8 cellular contexts compared by ENCODE assay signal in genomic region chr17:82238562-82239201, GRCh38. TPM values are rescaled to one million over a fixed set of nuclear protein-coding genes. Genes with fewer than 3 reads are reported as not detected.
A peak's percentile ranks its signal among the peaks of the same experiment; 100 is the strongest.
DNase-seq lines count a peak whose midpoint lies in the region; ATAC-seq and TF ChIP-seq lines count a peak whose summit lies in the region.

No MANE protein-coding gene starts in this region.

- intact Hi-C loops in dendritic cell treated with granulocyte-macrophage colony-stimulating factor and Interleukin-4, amounts not matched to agents 40 ng/mL and 50 ng/mL, for 4 days (cut with micrococcal nuclease) = loop anchor here (5.0 to 10.0 kb wide), 2 partner anchors 56 to 84 kb away; no protein-coding TSS in a partner anchor

- peak overlapping the region; percentile 89 for H3K27ac Mint-ChIP-seq in activated CD4-positive, alpha-beta T cell treated with anti-CD3 and anti-CD28 coated beads, Interleukin-2, amount 10 ng/mL, durations not matched to agents 7 days and 5 days
- H3K27ac Mint-ChIP-seq in dendritic cell treated with granulocyte-macrophage colony-stimulating factor and Interleukin-4, amounts not matched to agents 40 ng/mL and 50 ng/mL, for 4 days = peak overlapping the region; percentile 65
- peak overlapping the region in 1 of 2 donors; percentile 3 for H3K27ac Mint-ChIP-seq in stimulated activated naive CD8-positive, alpha-beta T cell treated with anti-CD3 and anti-CD28 coated beads, Interleukin-15, amount 100 ng/mL, for 72 hours

- peak overlapping the region; percentile 99 for H3K4me2 ChIP-seq in BLaER1
- peak overlapping the region; percentile 96 for H3K4me2 ChIP-seq in KMS-11

- H3K36me3 Mint-ChIP-seq in activated CD4-positive, alpha-beta T cell treated with anti-CD3 and anti-CD28 coated beads, Interleukin-2, amount 10 ng/mL, durations not matched to agents 7 days and 5 days (ENCODE audit: low read depth) = peaks cover 18% of the 10 kb centered on the region
- peaks cover 99% of the 10 kb centered on the region for H3K36me3 Mint-ChIP-seq in dendritic cell treated with granulocyte-macrophage colony-stimulating factor and Interleukin-4, amounts not matched to agents 40 ng/mL and 50 ng/mL, for 4 days (ENCODE audit: low read depth)

- H3K27me3 Mint-ChIP-seq in activated CD4-positive, alpha-beta T cell treated with anti-CD3 and anti-CD28 coated beads, Interleukin-2, amount 10 ng/mL, durations not matched to agents 7 days and 5 days = no peaks in the 10 kb centered on the region
- H3K27me3 Mint-ChIP-seq in dendritic cell treated with granulocyte-macrophage colony-stimulating factor and Interleukin-4, amounts not matched to agents 40 ng/mL and 50 ng/mL, for 4 days = no peaks in the 10 kb centered on the region
- no peaks in the 10 kb centered on the region for H3K27me3 Mint-ChIP-seq in stimulated activated naive CD8-positive, alpha-beta T cell treated with anti-CD3 and anti-CD28 coated beads, Interleukin-15, amount 100 ng/mL, for 72 hours

- H3K4me1 Mint-ChIP-seq in activated CD4-positive, alpha-beta T cell treated with anti-CD3 and anti-CD28 coated beads, Interleukin-2, amount 10 ng/mL, durations not matched to agents 7 days and 5 days = peaks cover 59% of the 10 kb centered on the region
- peaks cover 100% of the 10 kb centered on the region for H3K4me1 Mint-ChIP-seq in dendritic cell treated with granulocyte-macrophage colony-stimulating factor and Interleukin-4, amounts not matched to agents 40 ng/mL and 50 ng/mL, for 4 days (ENCODE audit: low read depth)
- peaks cover 91% of the 10 kb centered on the region for H3K4me1 Mint-ChIP-seq in stimulated activated naive CD8-positive, alpha-beta T cell treated with anti-CD3 and anti-CD28 coated beads, Interleukin-15, amount 100 ng/mL, for 72 hours

- peaks cover 100% of the 10 kb centered on the region for H4K20me1 ChIP-seq in BLaER1
- no peaks in the 10 kb centered on the region for H4K20me1 ChIP-seq in KMS-11 (ENCODE audit: insufficient read depth)

- DNase-seq in activated CD4-positive, alpha-beta T cell treated with anti-CD3 and anti-CD28 coated beads, Interleukin-2, amount 10 ng/mL, durations not matched to agents 7 days and 5 days = peak; percentile 87
- peak; percentile 50 to 74 for DNase-seq in stimulated activated naive CD8-positive, alpha-beta T cell treated with anti-CD3 and anti-CD28 coated beads, Interleukin-15, amount 100 ng/mL, for 72 hours
- DNase-seq in GDM1 (lab: John Stamatoyannopoulos, UW) = no peak

- H3K27ac ChIP-seq in BLaER1 (peak overlapping the region; percentile 75), KMS-11 (peak overlapping the region; percentile 47), muscle layer of colon (ENCODE audit: low read depth, low read length) (peak overlapping the region; percentile 87)

- H3K4me3 ChIP-seq in BLaER1 (peak overlapping the region; percentile 47), KMS-11 (IDR thresholded peaks at IDR 0.05; ENCODE audit: insufficient read depth, low read depth, low read length) (no peak overlapping the region), muscle layer of colon (ENCODE audit: low read depth in 1 of 2, low read length in 2 of 2) (peak overlapping the region in 1 of 2 donors; percentile 27)

- CTCF ChIA-PET in activated CD4-positive, alpha-beta T cell treated with anti-CD3 and anti-CD28 coated beads, Interleukin-2, amount 10 ng/mL, durations not matched to agents 7 days and 5 days (lab: Charles Lee) = interaction anchor here (0.9 to 2.4 kb wide), 5 partner anchors 10 to 209 kb away, joined by 3 to 13 read pairs (median 4); partner anchors contain the start of genes CD7 and SLC16A3

- H3K4me3 Mint-ChIP-seq in activated CD4-positive, alpha-beta T cell treated with anti-CD3 and anti-CD28 coated beads, Interleukin-2, amount 10 ng/mL, durations not matched to agents 7 days and 5 days = peak overlapping the region; percentile 66
- H3K4me3 Mint-ChIP-seq in dendritic cell treated with granulocyte-macrophage colony-stimulating factor and Interleukin-4, amounts not matched to agents 40 ng/mL and 50 ng/mL, for 4 days = peak overlapping the region; percentile 52
- peak overlapping the region; percentile 53 to 75 for H3K4me3 Mint-ChIP-seq in stimulated activated naive CD8-positive, alpha-beta T cell treated with anti-CD3 and anti-CD28 coated beads, Interleukin-15, amount 100 ng/mL, for 72 hours

- peaks cover 60% of the 10 kb centered on the region for H3K36me3 ChIP-seq in BLaER1
- H3K36me3 ChIP-seq in KMS-11 (ENCODE audit: insufficient read depth) = no peaks in the 10 kb centered on the region
- H3K36me3 ChIP-seq in muscle layer of colon (ENCODE audit: insufficient read depth, low read length) = peaks cover 14% of the 10 kb centered on the region

- peak; percentile 57 for ATAC-seq in stimulated activated naive CD8-positive, alpha-beta T cell treated with anti-CD3 and anti-CD28 coated beads, Interleukin-15, amount 100 ng/mL, for 72 hours
- ATAC-seq in HG03521 (IDR thresholded peaks at IDR 0.05; ENCODE audit: unreplicated experiment) = no peak

- H3K9me3 ChIP-seq in BLaER1 (no peaks in the 10 kb centered on the region), muscle layer of colon (ENCODE audit: low read length) (no peaks in the 10 kb centered on the region)

- H3K4me1 ChIP-seq in BLaER1 (peaks cover 98% of the 10 kb centered on the region), KMS-11 (ENCODE audit: low read depth, poor library complexity, severe bottlenecking) (peaks cover 36% of the 10 kb centered on the region), muscle layer of colon (ENCODE audit: insufficient read depth, low read length) (peaks cover 75% of the 10 kb centered on the region)

- H3K9ac ChIP-seq in BLaER1 (peak overlapping the region; percentile 56), KMS-11 (peak overlapping the region; percentile 40; the same call in 1 of the 2 replicates), muscle layer of colon (ENCODE audit: low read length) (no peak overlapping the region)

- no peak for TF ChIP-seq CTCF in KMS-11 (conservative IDR thresholded peaks at IDR 0.05; ENCODE audit: low read depth, low read length)

- no peaks in the 10 kb centered on the region for H3K9me3 Mint-ChIP-seq in activated CD4-positive, alpha-beta T cell treated with anti-CD3 and anti-CD28 coated beads, Interleukin-2, amount 10 ng/mL, durations not matched to agents 7 days and 5 days
- no peaks in the 10 kb centered on the region for H3K9me3 Mint-ChIP-seq in dendritic cell treated with granulocyte-macrophage colony-stimulating factor and Interleukin-4, amounts not matched to agents 40 ng/mL and 50 ng/mL, for 4 days
- no peaks in the 10 kb centered on the region for H3K9me3 Mint-ChIP-seq in stimulated activated naive CD8-positive, alpha-beta T cell treated with anti-CD3 and anti-CD28 coated beads, Interleukin-15, amount 100 ng/mL, for 72 hours

- H2AFZ ChIP-seq in KMS-11 (ENCODE audit: low read depth) = peak overlapping the region; percentile 32; the same call in 1 of the 2 replicates

- POLR2A ChIA-PET in activated CD4-positive, alpha-beta T cell treated with anti-CD3 and anti-CD28 coated beads, Interleukin-2, amount 10 ng/mL, durations not matched to agents 7 days and 5 days (lab: Charles Lee) = no interaction called here

- H3K79me2 ChIP-seq in KMS-11 (ENCODE audit: insufficient read depth, low read depth) = no peaks in the 10 kb centered on the region; the same call in 1 of the 2 replicates

- H3K27me3 ChIP-seq in BLaER1 (no peaks in the 10 kb centered on the region), KMS-11 (ENCODE audit: insufficient read depth, low read depth) (peaks cover 9% of the 10 kb centered on the region; the same call in 1 of the 2 replicates), muscle layer of colon (ENCODE audit: control insufficient read depth in 1 of 2, insufficient read depth in 2 of 2, low read length in 2 of 2) (no peaks in the 10 kb centered on the region)

RNA-seq across cellular contexts. Expression of gene SLC16A3, which starts 9.8 kb away (rescaled TPM):
- 100 to 1,000 TPM; 104 to 140 TPM for total RNA-seq in activated CD4-positive, alpha-beta T cell treated with anti-CD3 and anti-CD28 coated beads, Interleukin-2, amount 10 ng/mL, durations not matched to agents 7 days and 5 days

RNA-seq across cellular contexts. Expression of gene CCDC57, which starts 26.0 kb away (rescaled TPM):
- total RNA-seq in activated CD4-positive, alpha-beta T cell treated with anti-CD3 and anti-CD28 coated beads, Interleukin-2, amount 10 ng/mL, durations not matched to agents 7 days and 5 days = 10 to 100 TPM; 60.5 to 69.7 TPM

RNA-seq across cellular contexts. Expression of gene CSNK1D, which starts 34.8 kb away (rescaled TPM):
- total RNA-seq in activated CD4-positive, alpha-beta T cell treated with anti-CD3 and anti-CD28 coated beads, Interleukin-2, amount 10 ng/mL, durations not matched to agents 7 days and 5 days = 100 to 1,000 TPM; 115 to 142 TPM
